Comparison of ENCODE assay signal across 10 cellular contexts in the genomic region with DNA sequence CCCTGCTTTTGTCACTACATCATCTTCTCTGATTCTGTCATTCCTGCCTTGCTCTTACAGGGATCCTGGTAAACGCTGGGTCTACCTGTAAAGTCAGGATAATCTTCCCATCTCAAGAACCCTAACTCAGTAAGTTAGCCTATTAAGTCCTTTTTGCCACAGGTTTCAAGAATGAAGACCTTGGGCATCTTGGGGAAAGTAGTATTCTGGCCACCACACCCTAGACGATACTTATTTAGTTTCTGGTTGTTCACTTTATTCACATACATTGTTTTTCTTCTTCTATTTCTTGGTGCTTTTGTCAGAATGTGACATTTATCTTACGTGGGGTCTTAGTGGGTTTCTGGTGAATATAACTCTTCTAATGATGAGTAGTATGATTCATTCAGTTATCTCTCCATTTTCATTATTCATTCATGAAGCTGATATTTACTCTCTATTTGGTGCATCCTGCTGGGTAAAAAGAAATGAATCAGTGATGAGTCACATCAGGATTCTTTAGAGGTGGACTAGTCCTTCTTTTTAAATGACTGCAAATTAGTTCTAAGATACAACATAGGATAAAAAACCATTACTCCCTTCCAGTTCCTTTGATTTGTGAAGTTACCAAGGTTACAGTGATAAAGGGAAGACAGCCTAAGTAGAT.
DNase-seq lines count a peak whose midpoint lies in the region; ATAC-seq and TF ChIP-seq lines count a peak whose summit lies in the region.
"Had no signal": no experiment of that assay in that cellular context is flagged by ENCODE, and none has a peak within 500 bp of the region (broad histone marks: within the 10 kb centered on the region; RNA-seq: fewer than 3 reads in every experiment).

No MANE protein-coding gene starts in this region.

- intact Hi-C loops in heart right ventricle (cut with DNase I) = no loop called here

- H3K27ac ChIP-seq in SJCRH30 = no peak overlapping the region
- no peak overlapping the region for H3K27ac ChIP-seq in suprapubic skin
- H3K27ac ChIP-seq in heart right ventricle = no peak overlapping the region
- H3K27ac ChIP-seq: skin epidermis had no signal

- no peak for TF ChIP-seq POLR2A in suprapubic skin (IDR thresholded peaks at IDR 0.05)

- DNase-seq in Daoy (ENCODE audit: low read depth) = peak; percentile 28
- DNase-seq in HT1080 (ENCODE audit: low read depth) = peak; percentile 88
- peak; percentile 36 for DNase-seq in adipocyte (ENCODE audit: low read depth)
- DNase-seq in kidney tubule cell (ENCODE audit: low spot score) = peak; percentile 80
- DNase-seq in SJCRH30 = no peak
- no peak for DNase-seq in NCI-H2029 (lab: John Stamatoyannopoulos, UW)
- DNase-seq in suprapubic skin (ENCODE audit: low spot score in 2 of 2) = no peak
- no peak for DNase-seq in heart right ventricle
- DNase-seq: hippocampal formation had no signal

- H3K4me1 ChIP-seq in adipocyte (ENCODE audit: control insufficient read depth, insufficient read depth, low read length) = no peaks in the 10 kb centered on the region
- no peaks in the 10 kb centered on the region for H3K4me1 ChIP-seq in SJCRH30
- H3K4me1 ChIP-seq in suprapubic skin = no peaks in the 10 kb centered on the region
- no peaks in the 10 kb centered on the region for H3K4me1 ChIP-seq in heart right ventricle

- H3K9me3 ChIP-seq in adipocyte (ENCODE audit: control insufficient read depth, low read length) (no peaks in the 10 kb centered on the region), SJCRH30 (replicated peaks) (no peaks in the 10 kb centered on the region), suprapubic skin (no peaks in the 10 kb centered on the region), heart right ventricle (peaks cover 0 to 4% (median 0%) of the 10 kb centered on the region in 11 donors)

- WGBS in suprapubic skin = 83% methylated on average over 3 of the region's 3 CpGs
- 86 to 91% methylated on average over 3 of the region's 3 CpGs for WGBS in heart right ventricle, 2 donors

- TF ChIP-seq CTCF in suprapubic skin (IDR thresholded peaks at IDR 0.05) (no peak), heart right ventricle (IDR thresholded peaks at IDR 0.05) (no peak)

- no peaks in the 10 kb centered on the region for H3K27me3 ChIP-seq in adipocyte (replicated peaks; ENCODE audit: control insufficient read depth, insufficient read depth, low read length)
- H3K27me3 ChIP-seq in SJCRH30 = no peaks in the 10 kb centered on the region
- H3K27me3 ChIP-seq in suprapubic skin = no peaks in the 10 kb centered on the region
- H3K27me3 ChIP-seq in heart right ventricle = no peaks in the 10 kb centered on the region

- TF ChIP-seq EP300 in suprapubic skin (IDR thresholded peaks at IDR 0.05) = no peak

- H3K4me3 ChIP-seq in adipocyte (ENCODE audit: low read length) (no peak overlapping the region), SJCRH30 (no peak overlapping the region), suprapubic skin (no peak overlapping the region), heart right ventricle (no peak overlapping the region)
- H3K4me3 ChIP-seq: skin epidermis had no signal

- H3K36me3 ChIP-seq in adipocyte (ENCODE audit: control insufficient read depth, insufficient read depth, low read length, severe bottlenecking) (no peaks in the 10 kb centered on the region), SJCRH30 (no peaks in the 10 kb centered on the region), suprapubic skin (no peaks in the 10 kb centered on the region), heart right ventricle (no peaks in the 10 kb centered on the region)

- H3K9ac ChIP-seq in adipocyte (ENCODE audit: low read length) = no peak overlapping the region

- no peak for ATAC-seq in heart right ventricle

Comparison
In these comparisons a context has a peak if more than half of its experiments do, and no peak if none do; other contexts are left out.
1. DNase-seq: peak in Daoy (single experiment), HT1080 (single experiment), adipocyte (single experiment) and kidney tubule cell (single experiment); none in SJCRH30 (0 of 2), NCI-H2029 (single experiment), suprapubic skin (0 of 2) and heart right ventricle (0 of 2).